In genomic region chr7:148458263-148458662, GRCh38 we compare ENCODE assay signal across 24 cellular contexts.
A peak's percentile ranks its signal among the peaks of the same experiment; 100 is the strongest.
DNase-seq lines count a peak whose midpoint lies in the region; ATAC-seq, FAIRE-seq and TF ChIP-seq lines count a peak whose summit lies in the region.
"Had no signal": no experiment of that assay in that cellular context is flagged by ENCODE, and none has a peak within 500 bp of the region (broad histone marks: within the 10 kb centered on the region; RNA-seq: fewer than 3 reads in every experiment).

No MANE protein-coding gene starts in this region.

- peak; percentile 60 for TF ChIP-seq CTCF in HepG2 (CRISPR knock-in tag; IDR thresholded peaks at IDR 0.05)
- no peak for TF ChIP-seq CTCF in right lobe of liver (IDR thresholded peaks at IDR 0.05)
- TF ChIP-seq CTCF in VCaP (conservative IDR thresholded peaks at IDR 0.05) = peak; percentile 39
- peak; percentile 9 for TF ChIP-seq CTCF in hepatocyte (IDR thresholded peaks at IDR 0.05; ENCODE audit: poor library complexity)
- no peak for TF ChIP-seq CTCF in tibial artery (IDR thresholded peaks at IDR 0.05)

- intact Hi-C loops in HepG2 (cut with micrococcal nuclease; ENCODE audit: unreplicated experiment) = no loop called here
- intact Hi-C loops in right lobe of liver (cut with DNase I) = no loop called here
- intact Hi-C loops in tibial artery (cut with DNase I; ENCODE audit: low total_unique reads) = no loop called here

- no peaks in the 10 kb centered on the region for H3K9me2 ChIP-seq in hepatocyte (replicated peaks; ENCODE audit: insufficient read depth)

- H3K4me1 ChIP-seq in HepG2 (ENCODE audit: insufficient read depth, low read length) = peaks cover 42% of the 10 kb centered on the region
- no peaks in the 10 kb centered on the region for H3K4me1 ChIP-seq in right lobe of liver
- H3K4me1 ChIP-seq in hepatocyte (ENCODE audit: insufficient read depth) = peaks cover 11% of the 10 kb centered on the region
- H3K4me1 ChIP-seq in tibial artery = no peaks in the 10 kb centered on the region
- H3K4me1 ChIP-seq: BE2C had no signal

- in situ Hi-C loops in HepG2 (cut with HindIII; ENCODE audit: extremely low pct_ligation_motif_present, low pct_unique_long_range_greater_than_20kb) = no loop called here

- H3K4me2 ChIP-seq in HepG2 (ENCODE audit: low read depth, low read length) (no peak overlapping the region), hepatocyte (no peak overlapping the region)
- H3K4me2 ChIP-seq: PC-9 had no signal

- H3K79me2 ChIP-seq in HepG2 (ENCODE audit: insufficient read depth, low read length) (no peaks in the 10 kb centered on the region), hepatocyte (no peaks in the 10 kb centered on the region)

- FAIRE-seq in HepG2 (lab: Jason Lieb, UNC) = no peak
- FAIRE-seq: GM12878 had no signal

- no peaks in the 10 kb centered on the region for H3K27me3 ChIP-seq in HepG2 (ENCODE audit: control insufficient read depth in 1 of 2, insufficient read depth in 2 of 2, low read length in 2 of 2)
- no peaks in the 10 kb centered on the region for H3K27me3 ChIP-seq in right lobe of liver
- no peaks in the 10 kb centered on the region for H3K27me3 ChIP-seq in hepatocyte
- peaks cover 0 to 3% of the 10 kb centered on the region in 2 donors for H3K27me3 ChIP-seq in tibial artery
- H3K27me3 ChIP-seq: BE2C had no signal

- H3K27ac ChIP-seq in HepG2 (ENCODE audit: extremely low read length, insufficient read depth, low read length) (no peak overlapping the region), right lobe of liver (no peak overlapping the region), VCaP (no peak overlapping the region), hepatocyte (no peak overlapping the region), tibial artery (no peak overlapping the region)
- H3K27ac ChIP-seq: GM23248, HL-60, PC-9, SK-N-MC had no signal

- H3K9me3 ChIP-seq in HepG2 (ENCODE audit: low read length) (no peaks in the 10 kb centered on the region), right lobe of liver (no peaks in the 10 kb centered on the region), hepatocyte (ENCODE audit: low read depth) (no peaks in the 10 kb centered on the region), tibial artery (no peaks in the 10 kb centered on the region)
- H3K9me3 ChIP-seq: BE2C had no signal

- TF ChIP-seq EP300 in HepG2 (IDR thresholded peaks at IDR 0.05; ENCODE audit: low read depth in 2 of 2, low read length in 2 of 2) (no peak), HepG2 (CRISPR knock-in tag; IDR thresholded peaks at IDR 0.05; ENCODE audit: borderline replicate concordance) (no peak)

- H4K20me1 ChIP-seq in HepG2 (ENCODE audit: insufficient read depth, low read length) (no peaks in the 10 kb centered on the region), hepatocyte (ENCODE audit: insufficient read depth, poor library complexity, severe bottlenecking) (no peaks in the 10 kb centered on the region)

- H2AFZ ChIP-seq in HepG2 (ENCODE audit: low read length) (no peak overlapping the region), hepatocyte (no peak overlapping the region)
- H2AFZ ChIP-seq: GM23248, PC-9 had no signal

- CTCF ChIA-PET in HepG2 (lab: Yijun Ruan, JAX; ENCODE audit: low intra/inter-chr PET ratio, low total read pairs) = no interaction called here

- no peak overlapping the region for H3K9ac ChIP-seq in HepG2 (ENCODE audit: insufficient read depth, low read depth, low read length)
- H3K9ac ChIP-seq: GM23248 had no signal

- H3K36me3 ChIP-seq in HepG2 (replicated peaks in 1 of 2; ENCODE audit: control insufficient read depth in 1 of 2, insufficient read depth in 2 of 2, low read length in 2 of 2) (no peaks in the 10 kb centered on the region), right lobe of liver (no peaks in the 10 kb centered on the region), hepatocyte (replicated peaks; ENCODE audit: insufficient read depth, low read depth) (no peaks in the 10 kb centered on the region), tibial artery (no peaks in the 10 kb centered on the region)
- H3K36me3 ChIP-seq: BE2C had no signal

- TF ChIP-seq POLR2A in HepG2 (IDR thresholded peaks at IDR 0.05; ENCODE audit: insufficient read depth in 1 of 2, low read depth in 2 of 2, low read length in 2 of 2) = no peak
- TF ChIP-seq POLR2A in right lobe of liver (IDR thresholded peaks at IDR 0.05) = no peak

- BruUV-seq in HepG2 (replicated peaks; lab: Mats Ljungman, UMichigan) = no TSS peak

- H3K4me3 ChIP-seq in HepG2 (replicated peaks in 1 of 3; ENCODE audit: insufficient read depth in 1 of 3, low read depth in 2 of 3, low read length in 3 of 3) = no peak overlapping the region
- H3K4me3 ChIP-seq in right lobe of liver = no peak overlapping the region
- H3K4me3 ChIP-seq in hepatocyte = no peak overlapping the region
- no peak overlapping the region for H3K4me3 ChIP-seq in tibial artery
- H3K4me3 ChIP-seq: GM12878, GM23248, PC-9, SK-N-MC had no signal

- POLR2A ChIA-PET in HepG2 (lab: Yijun Ruan, JAX) = no interaction called here

- ATAC-seq in HepG2 (peak; percentile 54), right lobe of liver (no peak), GM18519 (IDR thresholded peaks at IDR 0.05; ENCODE audit: low FRiP score, unreplicated experiment) (no peak)
- ATAC-seq: GM12878 had no signal

- TF ChIP-seq RAD21 in HepG2 (CRISPR knock-in tag; IDR thresholded peaks at IDR 0.05) = no peak

- DNase-seq in HepG2 (ENCODE audit: low spot score) (no peak), right lobe of liver (no peak), hepatocyte (ENCODE audit: low spot score) (no peak), Kasumi-1 (lab: John Stamatoyannopoulos, UW) (no peak), tibial artery (no peak)
- DNase-seq: BE2C, DND-41, GM23248, H9, HFFc6, KBM-7, NCI-H1092 treated with DMSO at 0.1 percent for 48 hours, NCI-H1436 treated with DMSO at 0.1 percent for 48 hours, NCI-H1930, NCI-H2171 treated with DMSO at 0.1 percent for 48 hours, NCI-H524 treated with DMSO at 0.1 percent for 48 hours, PC-9, RPMI8226, SHP77 treated with DMSO at 0.1 percent for 48 hours had no signal

TF ChIP-seq in HepG2, 621 proteins besides CTCF, POLR2A, EP300 and RAD21:
- no peak for TF ChIP-seq NFKBIZ (CRISPR knock-in tag; IDR thresholded peaks at IDR 0.05)
- TF ChIP-seq ARNT (IDR thresholded peaks at IDR 0.05) = no peak
- no peak for TF ChIP-seq ZBTB42 (CRISPR knock-in tag; IDR thresholded peaks at IDR 0.05)
- TF ChIP-seq STAG1 (CRISPR knock-in tag; IDR thresholded peaks at IDR 0.05) = peak; percentile 59
- no peak for TF ChIP-seq ARID5B (CRISPR knock-in tag; IDR thresholded peaks at IDR 0.05)

Comparison
In these comparisons a context has a peak if more than half of its experiments do, and no peak if none do; other contexts are left out.
1. CTCF ChIP-seq: peak in HepG2 (single experiment), VCaP (single experiment) and hepatocyte (single experiment); none in right lobe of liver (0 of 4) and tibial artery (0 of 2).